In genomic region chrX:24475480-24475879, GRCh38 we compare ENCODE assay signal across 1 cellular context.
A peak's percentile ranks its signal among the peaks of the same experiment; 100 is the strongest.
TF ChIP-seq lines count a peak whose summit lies in the region.

No MANE protein-coding gene starts in this region.

TF ChIP-seq in HEK293, 187 proteins besides CTCF, POLR2A, EP300 and RAD21 (continued from another document):
- TF ChIP-seq ZBTB10 (tag by site-specific recombination; IDR thresholded peaks at IDR 0.05) (no peak), ZNF366 (tag by site-specific recombination; conservative IDR thresholded peaks at IDR 0.05) (peak; percentile 65), KLF17 (tag by site-specific recombination; IDR thresholded peaks at IDR 0.05) (no peak), ZNF239 (tag by site-specific recombination; IDR thresholded peaks at IDR 0.05) (no peak), ZNF830 (tag by site-specific recombination; IDR thresholded peaks at IDR 0.05; ENCODE audit: low read depth) (no peak), ZNF155 (tag by site-specific recombination; IDR thresholded peaks at IDR 0.05) (no peak)
